Comparison of ENCODE assay signal across 1 cellular context in genomic region chr1:154982897-154983648, GRCh38.
TF ChIP-seq lines count a peak whose summit lies in the region.

TSS of gene FLAD1 (plus strand) at chr1:154983344. CDS start at chr1:154983695, 351 bp downstream.

TF ChIP-seq in H1, 55 proteins besides CTCF, POLR2A, EP300 and RAD21 (continued from another document):
- TF ChIP-seq, protein P1, sequence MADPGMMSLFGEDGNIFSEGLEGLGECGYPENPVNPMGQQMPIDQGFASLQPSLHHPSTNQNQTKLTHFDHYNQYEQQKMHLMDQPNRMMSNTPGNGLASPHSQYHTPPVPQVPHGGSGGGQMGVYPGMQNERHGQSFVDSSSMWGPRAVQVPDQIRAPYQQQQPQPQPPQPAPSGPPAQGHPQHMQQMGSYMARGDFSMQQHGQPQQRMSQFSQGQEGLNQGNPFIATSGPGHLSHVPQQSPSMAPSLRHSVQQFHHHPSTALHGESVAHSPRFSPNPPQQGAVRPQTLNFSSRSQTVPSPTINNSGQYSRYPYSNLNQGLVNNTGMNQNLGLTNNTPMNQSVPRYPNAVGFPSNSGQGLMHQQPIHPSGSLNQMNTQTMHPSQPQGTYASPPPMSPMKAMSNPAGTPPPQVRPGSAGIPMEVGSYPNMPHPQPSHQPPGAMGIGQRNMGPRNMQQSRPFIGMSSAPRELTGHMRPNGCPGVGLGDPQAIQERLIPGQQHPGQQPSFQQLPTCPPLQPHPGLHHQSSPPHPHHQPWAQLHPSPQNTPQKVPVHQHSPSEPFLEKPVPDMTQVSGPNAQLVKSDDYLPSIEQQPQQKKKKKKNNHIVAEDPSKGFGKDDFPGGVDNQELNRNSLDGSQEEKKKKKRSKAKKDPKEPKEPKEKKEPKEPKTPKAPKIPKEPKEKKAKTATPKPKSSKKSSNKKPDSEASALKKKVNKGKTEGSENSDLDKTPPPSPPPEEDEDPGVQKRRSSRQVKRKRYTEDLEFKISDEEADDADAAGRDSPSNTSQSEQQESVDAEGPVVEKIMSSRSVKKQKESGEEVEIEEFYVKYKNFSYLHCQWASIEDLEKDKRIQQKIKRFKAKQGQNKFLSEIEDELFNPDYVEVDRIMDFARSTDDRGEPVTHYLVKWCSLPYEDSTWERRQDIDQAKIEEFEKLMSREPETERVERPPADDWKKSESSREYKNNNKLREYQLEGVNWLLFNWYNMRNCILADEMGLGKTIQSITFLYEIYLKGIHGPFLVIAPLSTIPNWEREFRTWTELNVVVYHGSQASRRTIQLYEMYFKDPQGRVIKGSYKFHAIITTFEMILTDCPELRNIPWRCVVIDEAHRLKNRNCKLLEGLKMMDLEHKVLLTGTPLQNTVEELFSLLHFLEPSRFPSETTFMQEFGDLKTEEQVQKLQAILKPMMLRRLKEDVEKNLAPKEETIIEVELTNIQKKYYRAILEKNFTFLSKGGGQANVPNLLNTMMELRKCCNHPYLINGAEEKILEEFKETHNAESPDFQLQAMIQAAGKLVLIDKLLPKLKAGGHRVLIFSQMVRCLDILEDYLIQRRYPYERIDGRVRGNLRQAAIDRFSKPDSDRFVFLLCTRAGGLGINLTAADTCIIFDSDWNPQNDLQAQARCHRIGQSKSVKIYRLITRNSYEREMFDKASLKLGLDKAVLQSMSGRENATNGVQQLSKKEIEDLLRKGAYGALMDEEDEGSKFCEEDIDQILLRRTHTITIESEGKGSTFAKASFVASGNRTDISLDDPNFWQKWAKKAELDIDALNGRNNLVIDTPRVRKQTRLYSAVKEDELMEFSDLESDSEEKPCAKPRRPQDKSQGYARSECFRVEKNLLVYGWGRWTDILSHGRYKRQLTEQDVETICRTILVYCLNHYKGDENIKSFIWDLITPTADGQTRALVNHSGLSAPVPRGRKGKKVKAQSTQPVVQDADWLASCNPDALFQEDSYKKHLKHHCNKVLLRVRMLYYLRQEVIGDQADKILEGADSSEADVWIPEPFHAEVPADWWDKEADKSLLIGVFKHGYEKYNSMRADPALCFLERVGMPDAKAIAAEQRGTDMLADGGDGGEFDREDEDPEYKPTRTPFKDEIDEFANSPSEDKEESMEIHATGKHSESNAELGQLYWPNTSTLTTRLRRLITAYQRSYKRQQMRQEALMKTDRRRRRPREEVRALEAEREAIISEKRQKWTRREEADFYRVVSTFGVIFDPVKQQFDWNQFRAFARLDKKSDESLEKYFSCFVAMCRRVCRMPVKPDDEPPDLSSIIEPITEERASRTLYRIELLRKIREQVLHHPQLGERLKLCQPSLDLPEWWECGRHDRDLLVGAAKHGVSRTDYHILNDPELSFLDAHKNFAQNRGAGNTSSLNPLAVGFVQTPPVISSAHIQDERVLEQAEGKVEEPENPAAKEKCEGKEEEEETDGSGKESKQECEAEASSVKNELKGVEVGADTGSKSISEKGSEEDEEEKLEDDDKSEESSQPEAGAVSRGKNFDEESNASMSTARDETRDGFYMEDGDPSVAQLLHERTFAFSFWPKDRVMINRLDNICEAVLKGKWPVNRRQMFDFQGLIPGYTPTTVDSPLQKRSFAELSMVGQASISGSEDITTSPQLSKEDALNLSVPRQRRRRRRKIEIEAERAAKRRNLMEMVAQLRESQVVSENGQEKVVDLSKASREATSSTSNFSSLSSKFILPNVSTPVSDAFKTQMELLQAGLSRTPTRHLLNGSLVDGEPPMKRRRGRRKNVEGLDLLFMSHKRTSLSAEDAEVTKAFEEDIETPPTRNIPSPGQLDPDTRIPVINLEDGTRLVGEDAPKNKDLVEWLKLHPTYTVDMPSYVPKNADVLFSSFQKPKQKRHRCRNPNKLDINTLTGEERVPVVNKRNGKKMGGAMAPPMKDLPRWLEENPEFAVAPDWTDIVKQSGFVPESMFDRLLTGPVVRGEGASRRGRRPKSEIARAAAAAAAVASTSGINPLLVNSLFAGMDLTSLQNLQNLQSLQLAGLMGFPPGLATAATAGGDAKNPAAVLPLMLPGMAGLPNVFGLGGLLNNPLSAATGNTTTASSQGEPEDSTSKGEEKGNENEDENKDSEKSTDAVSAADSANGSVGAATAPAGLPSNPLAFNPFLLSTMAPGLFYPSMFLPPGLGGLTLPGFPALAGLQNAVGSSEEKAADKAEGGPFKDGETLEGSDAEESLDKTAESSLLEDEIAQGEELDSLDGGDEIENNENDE (IDR thresholded peaks at IDR 0.05; ENCODE audit: insufficient replicate concordance, low read length): no peak
- TF ChIP-seq GTF2F1 (IDR thresholded peaks at IDR 0.05; ENCODE audit: borderline replicate concordance, low read depth, low read length): no peak
- no peak for TF ChIP-seq RBBP5 (IDR thresholded peaks at IDR 0.05; ENCODE audit: borderline replicate concordance, low read depth, low read length)
- TF ChIP-seq, protein P2, sequence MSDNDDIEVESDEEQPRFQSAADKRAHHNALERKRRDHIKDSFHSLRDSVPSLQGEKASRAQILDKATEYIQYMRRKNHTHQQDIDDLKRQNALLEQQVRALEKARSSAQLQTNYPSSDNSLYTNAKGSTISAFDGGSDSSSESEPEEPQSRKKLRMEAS (IDR thresholded peaks at IDR 0.05): peak; percentile 94
- TF ChIP-seq NANOG (IDR thresholded peaks at IDR 0.05; ENCODE audit: insufficient read depth, low read depth, low read length, poor library complexity, severe bottlenecking): no peak
- peak; percentile 60 to 80; a peak in 1 of 4 replicates for TF ChIP-seq HDAC2 (IDR thresholded peaks at IDR 0.05; ENCODE audit: borderline replicate concordance in 1 of 2, low read depth in 2 of 2, low read length in 2 of 2)
- no peak for TF ChIP-seq BRCA1 (IDR thresholded peaks at IDR 0.05; ENCODE audit: low read depth, low read length)
- TF ChIP-seq SRF (IDR thresholded peaks at IDR 0.05; ENCODE audit: low read depth, low read length): no peak
- no peak for TF ChIP-seq ZNF274 (IDR thresholded peaks at IDR 0.05; ENCODE audit: borderline replicate concordance, extremely low read depth, low read length)
- TF ChIP-seq TAF7 (optimal IDR thresholded peaks at IDR 0.05; ENCODE audit: borderline replicate concordance, low read depth, low read length): peak; percentile 83
- no peak for TF ChIP-seq EZH2 (IDR thresholded peaks at IDR 0.05; ENCODE audit: low read depth, low read length, severe bottlenecking)
- TF ChIP-seq GABPA (IDR thresholded peaks at IDR 0.05; ENCODE audit: borderline replicate concordance, insufficient read depth, low read length): peak; percentile 90
- no peak for TF ChIP-seq JUND (IDR thresholded peaks at IDR 0.05; ENCODE audit: low read length)
- peak; percentile 89 for TF ChIP-seq SP4 (IDR thresholded peaks at IDR 0.05; ENCODE audit: low read length)
- TF ChIP-seq RNF2 (IDR thresholded peaks at IDR 0.05; ENCODE audit: borderline replicate concordance, low read depth, low read length, missing control alignments, poor library complexity, severe bottlenecking): no peak
- no peak for TF ChIP-seq FOSL1 (IDR thresholded peaks at IDR 0.05; ENCODE audit: insufficient read depth, low read depth, low read length)
- TF ChIP-seq MAFK (IDR thresholded peaks at IDR 0.05; ENCODE audit: low read depth, low read length): no peak
- TF ChIP-seq KDM1A (IDR thresholded peaks at IDR 0.05; ENCODE audit: borderline replicate concordance, low read length): no peak
- TF ChIP-seq KDM4A (IDR thresholded peaks at IDR 0.05; ENCODE audit: low read depth, low read length, severe bottlenecking): no peak
- peak; percentile 82 for TF ChIP-seq TBP (IDR thresholded peaks at IDR 0.05; ENCODE audit: low read depth, low read length)
- no peak for TF ChIP-seq BACH1 (IDR thresholded peaks at IDR 0.05; ENCODE audit: low read length)
- no peak for TF ChIP-seq TEAD4 (IDR thresholded peaks at IDR 0.05; ENCODE audit: low read depth, low read length)
- TF ChIP-seq SIRT6 (IDR thresholded peaks at IDR 0.05; ENCODE audit: low read length): no peak
- TF ChIP-seq SP2 (IDR thresholded peaks at IDR 0.05; ENCODE audit: low read length): peak; percentile 98
- TF ChIP-seq, protein P3, sequence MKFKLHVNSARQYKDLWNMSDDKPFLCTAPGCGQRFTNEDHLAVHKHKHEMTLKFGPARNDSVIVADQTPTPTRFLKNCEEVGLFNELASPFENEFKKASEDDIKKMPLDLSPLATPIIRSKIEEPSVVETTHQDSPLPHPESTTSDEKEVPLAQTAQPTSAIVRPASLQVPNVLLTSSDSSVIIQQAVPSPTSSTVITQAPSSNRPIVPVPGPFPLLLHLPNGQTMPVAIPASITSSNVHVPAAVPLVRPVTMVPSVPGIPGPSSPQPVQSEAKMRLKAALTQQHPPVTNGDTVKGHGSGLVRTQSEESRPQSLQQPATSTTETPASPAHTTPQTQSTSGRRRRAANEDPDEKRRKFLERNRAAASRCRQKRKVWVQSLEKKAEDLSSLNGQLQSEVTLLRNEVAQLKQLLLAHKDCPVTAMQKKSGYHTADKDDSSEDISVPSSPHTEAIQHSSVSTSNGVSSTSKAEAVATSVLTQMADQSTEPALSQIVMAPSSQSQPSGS (IDR thresholded peaks at IDR 0.05; ENCODE audit: low read length): no peak
- TF ChIP-seq RFX5 (IDR thresholded peaks at IDR 0.05; ENCODE audit: borderline replicate concordance, low read depth, low read length): no peak
- peak; percentile 74; the same call in 1 of the 2 replicates for TF ChIP-seq EGR1 (IDR thresholded peaks at IDR 0.05; ENCODE audit: borderline replicate concordance, low read depth, low read length)
- no peak for TF ChIP-seq CBX5 (IDR thresholded peaks at IDR 0.05; ENCODE audit: low read depth, low read length)
- peak; percentile 82 for TF ChIP-seq USF2 (IDR thresholded peaks at IDR 0.05; ENCODE audit: low read length)
- no peak for TF ChIP-seq HDAC6 (IDR thresholded peaks at IDR 0.05; ENCODE audit: low read depth, low read length)
- no peak for TF ChIP-seq CTBP2 (IDR thresholded peaks at IDR 0.05; ENCODE audit: borderline replicate concordance, insufficient read depth, insufficient read length, low read length)
- no peak for TF ChIP-seq ASH2L (IDR thresholded peaks at IDR 0.05; ENCODE audit: low read length)
- peak; percentile 97 for TF ChIP-seq CHD2 (IDR thresholded peaks at IDR 0.05; ENCODE audit: low read length)
- no peak for TF ChIP-seq ATF3 (IDR thresholded peaks at IDR 0.05; ENCODE audit: insufficient read depth, low read depth, low read length)
- TF ChIP-seq YY1 (IDR thresholded peaks at IDR 0.05; ENCODE audit: low read depth, low read length): 0 out of 2 replicates have a peak, but pooled peaks have one; percentile 5
- TF ChIP-seq KDM5A (IDR thresholded peaks at IDR 0.05; ENCODE audit: low read length): 0 out of 2 replicates have a peak, but pooled peaks have one; percentile 45
- TF ChIP-seq SUZ12 (IDR thresholded peaks at IDR 0.05; ENCODE audit: low read length): no peak
- no peak for TF ChIP-seq CEBPB (IDR thresholded peaks at IDR 0.05; ENCODE audit: low read depth, low read length)
- no peak for TF ChIP-seq SIX5 (IDR thresholded peaks at IDR 0.05; ENCODE audit: low read depth, low read length)
- no peak for TF ChIP-seq NRF1 (IDR thresholded peaks at IDR 0.05; ENCODE audit: low read depth, low read length)
- TF ChIP-seq BCL11A (IDR thresholded peaks at IDR 0.05; ENCODE audit: low read depth in 2 of 2, low read length in 2 of 2): no peak
- peak; percentile 51; the same call in 1 of the 2 replicates for TF ChIP-seq POU5F1 (IDR thresholded peaks at IDR 0.05; ENCODE audit: low read depth, low read length)
- TF ChIP-seq TAF1 (IDR thresholded peaks at IDR 0.05; ENCODE audit: low read depth, low read length): peak; percentile 91
